7 cellular contexts compared by ENCODE assay signal in the genomic region with DNA sequence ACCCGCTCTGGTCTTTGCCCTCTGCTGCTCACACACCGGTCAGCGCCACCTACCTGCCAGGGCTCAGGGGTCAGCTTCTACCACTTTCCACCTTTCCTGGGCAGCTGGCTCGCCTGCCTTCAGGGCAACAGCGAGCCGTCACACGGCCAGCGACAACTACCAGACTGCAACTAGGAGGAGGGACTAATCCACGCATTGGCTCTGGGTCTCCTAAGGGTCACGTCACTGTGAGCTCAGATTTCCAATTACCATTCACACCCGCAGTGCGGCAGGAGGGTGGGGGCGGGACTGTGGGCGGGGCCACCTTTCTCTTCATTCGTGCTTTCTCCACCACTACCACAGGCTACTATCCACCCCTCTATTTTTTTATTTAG. TPM values are rescaled to one million over a fixed set of nuclear protein-coding genes. Genes with fewer than 3 reads are reported as not detected.
DNase-seq lines count a peak whose midpoint lies in the region; ATAC-seq and TF ChIP-seq lines count a peak whose summit lies in the region.

A gene (minus strand): TSS at position 172 of the 374 bp plus-strand sequence. CDS start 1,712 bp downstream, outside the sequence.

- no peak within 1 kb of the TSS for H2BK15ac ChIP-seq in neuronal stem cell (ENCODE audit: low read length)

- ATAC-seq in GM18909 (IDR thresholded peaks at IDR 0.05; ENCODE audit: poor library complexity, unreplicated experiment) (peak; percentile 97), HG03108 (IDR thresholded peaks at IDR 0.05; ENCODE audit: unreplicated experiment) (peak; percentile 94), gastroesophageal sphincter (peak; percentile 96), upper lobe of left lung (ENCODE audit: low FRiP score in 2 of 2) (peak; percentile 91 to 93)
- ATAC-seq in activated T-helper 17 cell treated with anti-CD3 and anti-CD28 coated beads, Interleukin-2, amount 50 U/mL, for 72 hours (replicated peaks): peak; percentile 97

- peak within 1 kb of the TSS; percentile 98 for H3K4me3 Mint-ChIP-seq in activated T-helper 17 cell treated with anti-CD3 and anti-CD28 coated beads, Interleukin-2, amount 50 U/mL, for 72 hours

- no peak within 1 kb of the TSS for H2AK5ac ChIP-seq in neuronal stem cell (ENCODE audit: low read depth, low read length)

- no peak within 1 kb of the TSS for H4K8ac ChIP-seq in neuronal stem cell (ENCODE audit: low read depth, low read length)

- peak within 1 kb of the TSS in 2 of 4 donors; percentile 20 to 65 for H3K27ac ChIP-seq in gastroesophageal sphincter
- H3K27ac ChIP-seq in neuronal stem cell (replicated peaks; ENCODE audit: low read length): no peak within 1 kb of the TSS
- H3K27ac ChIP-seq in upper lobe of left lung: peak within 1 kb of the TSS in 2 of 4 donors; percentile 54 to 69

- no peak within 1 kb of the TSS for H2BK5ac ChIP-seq in neuronal stem cell (ENCODE audit: low read length)

- H3K4me2 ChIP-seq in neuronal stem cell (ENCODE audit: insufficient read depth, low read length, poor library complexity, severe bottlenecking): peak within 1 kb of the TSS; percentile 67

- no peak within 1 kb of the TSS for H2BK12ac ChIP-seq in neuronal stem cell (ENCODE audit: low read length)

- H3K36me3 Mint-ChIP-seq in activated T-helper 17 cell treated with anti-CD3 and anti-CD28 coated beads, Interleukin-2, amount 50 U/mL, for 72 hours (ENCODE audit: low read depth): no peaks in the 10 kb centered on the region

- no peak within 1 kb of the TSS for H2BK120ac ChIP-seq in neuronal stem cell (ENCODE audit: low read depth, low read length)

- peaks cover 6% of the 10 kb centered on the region for H3K4me1 Mint-ChIP-seq in activated T-helper 17 cell treated with anti-CD3 and anti-CD28 coated beads, Interleukin-2, amount 50 U/mL, for 72 hours

- H4K91ac ChIP-seq in neuronal stem cell (ENCODE audit: low read depth, low read length, poor library complexity): no peak within 1 kb of the TSS

- no peak within 1 kb of the TSS for H3K23ac ChIP-seq in neuronal stem cell (ENCODE audit: low read depth, low read length, poor library complexity)

- WGBS in gastroesophageal sphincter (ENCODE audit: low coverage in 1 of 2), 2 donors: 0 to 60% methylated on average over 1 to 3 of the region's 15 CpGs
- WGBS in neuronal stem cell (ENCODE audit: extremely low coverage in 2 of 2, insufficient read length in 2 of 2, insufficient replicate concordance in 1 of 2), 2 donors: no CpG with 5 or more reads among the region's 15 CpGs
- 0 to 18% methylated on average over 4 to 15 of the region's 15 CpGs for WGBS in upper lobe of left lung, 2 donors

- no peaks in the 10 kb centered on the region for H3K36me3 ChIP-seq in gastroesophageal sphincter
- no peaks in the 10 kb centered on the region for H3K36me3 ChIP-seq in neuronal stem cell (replicated peaks in 1 of 2; ENCODE audit: control insufficient read depth in 2 of 2, insufficient read depth in 2 of 2, low read length in 2 of 2)
- no peaks in the 10 kb centered on the region for H3K36me3 ChIP-seq in upper lobe of left lung

- peak within 1 kb of the TSS; percentile 47 for H3K9ac ChIP-seq in neuronal stem cell (ENCODE audit: low read depth, low read length, poor library complexity)

- peak within 1 kb of the TSS; percentile 28 to 46 for H3K4me3 ChIP-seq in gastroesophageal sphincter
- H3K4me3 ChIP-seq in neuronal stem cell (ENCODE audit: low read length in 2 of 2): peak within 1 kb of the TSS in 1 of 2 donors; percentile 87
- peak within 1 kb of the TSS in 3 of 4 donors; percentile 41 to 53 (median 47) for H3K4me3 ChIP-seq in upper lobe of left lung

- H2AFZ ChIP-seq in neuronal stem cell (ENCODE audit: low read length): no peak within 1 kb of the TSS

- TF ChIP-seq CTCF in gastroesophageal sphincter (IDR thresholded peaks at IDR 0.05): no peak
- no peak for TF ChIP-seq CTCF in upper lobe of left lung (IDR thresholded peaks at IDR 0.05)

- peak; percentile 65 for DNase-seq in NCI-H748 treated with DMSO at 0.1 percent for 48 hours (lab: John Stamatoyannopoulos, UW)
- peak; percentile 61 for DNase-seq in neuronal stem cell (ENCODE audit: low spot score)
- peak; percentile 49 to 77 for DNase-seq in upper lobe of left lung

- TF ChIP-seq EP300 in gastroesophageal sphincter (IDR thresholded peaks at IDR 0.05) (no peak), upper lobe of left lung (IDR thresholded peaks at IDR 0.05) (no peak)

- H3K4ac ChIP-seq in neuronal stem cell (ENCODE audit: low read length): no peak within 1 kb of the TSS

- no peak for TF ChIP-seq POLR2A in gastroesophageal sphincter (IDR thresholded peaks at IDR 0.05)
- peak in 1 of 4 donors; percentile 41 for TF ChIP-seq POLR2A in upper lobe of left lung (IDR thresholded peaks at IDR 0.05)

- H3K9me3 Mint-ChIP-seq in activated T-helper 17 cell treated with anti-CD3 and anti-CD28 coated beads, Interleukin-2, amount 50 U/mL, for 72 hours: no peaks in the 10 kb centered on the region

- H3K18ac ChIP-seq in neuronal stem cell (ENCODE audit: low read length): no peak within 1 kb of the TSS

- no peak within 1 kb of the TSS for H3K14ac ChIP-seq in neuronal stem cell (ENCODE audit: low read length)

- H3K9me3 ChIP-seq in gastroesophageal sphincter (no peaks in the 10 kb centered on the region), neuronal stem cell (replicated peaks in 1 of 2; ENCODE audit: control insufficient read depth in 2 of 2, insufficient read depth in 1 of 2, low read depth in 1 of 2, low read length in 2 of 2) (no peaks in the 10 kb centered on the region), upper lobe of left lung (no peaks in the 10 kb centered on the region)

- H3K27me3 ChIP-seq in gastroesophageal sphincter: no peaks in the 10 kb centered on the region
- H3K27me3 ChIP-seq in neuronal stem cell (ENCODE audit: control insufficient read depth in 3 of 3, insufficient read depth in 3 of 3, low read depth in 1 of 3, low read length in 3 of 3): no peaks in the 10 kb centered on the region
- H3K27me3 ChIP-seq in upper lobe of left lung: no peaks in the 10 kb centered on the region

- H3K27ac Mint-ChIP-seq in activated T-helper 17 cell treated with anti-CD3 and anti-CD28 coated beads, Interleukin-2, amount 50 U/mL, for 72 hours: peak within 1 kb of the TSS; percentile 96

- no peaks in the 10 kb centered on the region for H3K79me1 ChIP-seq in neuronal stem cell (ENCODE audit: low read depth, low read length)

- no peaks in the 10 kb centered on the region for H3K4me1 ChIP-seq in gastroesophageal sphincter
- H3K4me1 ChIP-seq in neuronal stem cell (ENCODE audit: control insufficient read depth in 2 of 2, insufficient read depth in 1 of 2, low read depth in 1 of 2, low read length in 2 of 2): no peaks in the 10 kb centered on the region
- H3K4me1 ChIP-seq in upper lobe of left lung: peaks cover 0 to 4% (median 0%) of the 10 kb centered on the region in 4 donors

- no peaks in the 10 kb centered on the region for H3K27me3 Mint-ChIP-seq in activated T-helper 17 cell treated with anti-CD3 and anti-CD28 coated beads, Interleukin-2, amount 50 U/mL, for 72 hours

RNA-seq across cellular contexts. Expression of the gene that starts here (rescaled TPM):
- 1 to 10 TPM; 2.4 to 3.4 TPM for total RNA-seq in activated T-helper 17 cell treated with anti-CD3 and anti-CD28 coated beads, Interleukin-2, amount 50 U/mL, for 72 hours
- total RNA-seq in gastroesophageal sphincter (1 to 10 TPM in 3 of 4 donors, not detected in 1; 2.2 to 4.9 (median 4.8) TPM), upper lobe of left lung (1 to 10 TPM; 2.1 to 7.1 (median 5.3) TPM)
- polyA plus RNA-seq in neuronal stem cell (2013, experiment 1 of 2): 17.5 TPM
- 17.0 TPM for polyA plus RNA-seq in neuronal stem cell (2013, experiment 2 of 2)
